17 cellular contexts compared by ENCODE assay signal in genomic region chr21:46424621-46425020, GRCh38. TPM values are rescaled to one million over a fixed set of nuclear protein-coding genes. Genes with fewer than 3 reads are reported as not detected.
DNase-seq lines count a peak whose midpoint lies in the region; ATAC-seq and FAIRE-seq lines count a peak whose summit lies in the region.
"Had no signal": no experiment of that assay in that cellular context is flagged by ENCODE, and none has a peak within 500 bp of the region (broad histone marks: within the 10 kb centered on the region; RNA-seq: fewer than 3 reads in every experiment).

No MANE protein-coding gene starts in this region.

- no peaks in the 10 kb centered on the region for H3K9me3 Mint-ChIP-seq in activated T-cell treated with anti-CD3 and anti-CD28 coated beads, Interleukin-2, amount 50 U/mL, for 4 hours
- H3K9me3 Mint-ChIP-seq in T-helper 1 cell treated with Interleukin-12 subunit alpha and Interleukin-12 subunit beta and Interleukin-4 antibody, amounts not matched to agents 30 μg/mL and 1 μg/mL, for 36 hours = no peaks in the 10 kb centered on the region
- no peaks in the 10 kb centered on the region for H3K9me3 Mint-ChIP-seq in dendritic cell treated with granulocyte-macrophage colony-stimulating factor and Interleukin-4, amounts not matched to agents 40 ng/mL and 50 ng/mL, for 4 days

- H3K36me3 ChIP-seq in small intestine (ENCODE audit: control insufficient read depth in 2 of 2, insufficient read depth in 2 of 2, low read length in 2 of 2) = peaks cover 6 to 9% of the 10 kb centered on the region in 2 donors

- H3K9me3 ChIP-seq in small intestine (ENCODE audit: control insufficient read depth, low read depth) = no peaks in the 10 kb centered on the region
- H3K9me3 ChIP-seq: Caco-2, SK-N-SH, thoracic aorta had no signal

- H3K27ac Mint-ChIP-seq in T-helper 1 cell treated with Interleukin-12 subunit alpha and Interleukin-12 subunit beta and Interleukin-4 antibody, amounts not matched to agents 30 μg/mL and 1 μg/mL, for 36 hours = peak overlapping the region; percentile 72
- peak overlapping the region; percentile 10 for H3K27ac Mint-ChIP-seq in dendritic cell treated with granulocyte-macrophage colony-stimulating factor and Interleukin-4, amounts not matched to agents 40 ng/mL and 50 ng/mL, for 4 days

- peaks cover 5% of the 10 kb centered on the region for H3K36me3 Mint-ChIP-seq in activated T-cell treated with anti-CD3 and anti-CD28 coated beads, Interleukin-2, amount 50 U/mL, for 4 hours (ENCODE audit: insufficient read depth)
- peaks cover 9% of the 10 kb centered on the region for H3K36me3 Mint-ChIP-seq in T-helper 1 cell treated with Interleukin-12 subunit alpha and Interleukin-12 subunit beta and Interleukin-4 antibody, amounts not matched to agents 30 μg/mL and 1 μg/mL, for 36 hours (ENCODE audit: low read depth)
- peaks cover 88% of the 10 kb centered on the region for H3K36me3 Mint-ChIP-seq in dendritic cell treated with granulocyte-macrophage colony-stimulating factor and Interleukin-4, amounts not matched to agents 40 ng/mL and 50 ng/mL, for 4 days (ENCODE audit: low read depth)

- peak; percentile 32 to 47 for ATAC-seq in activated T-cell treated with anti-CD3 and anti-CD28 coated beads, Interleukin-2, amount 50 U/mL, for 4 hours
- ATAC-seq in HG03520 (IDR thresholded peaks at IDR 0.05; ENCODE audit: unreplicated experiment) = no peak
- ATAC-seq in HG03135 (IDR thresholded peaks at IDR 0.05; ENCODE audit: unreplicated experiment) = no peak
- ATAC-seq: left lobe of liver had no signal

- peaks cover 21% of the 10 kb centered on the region for H3K4me1 Mint-ChIP-seq in activated T-cell treated with anti-CD3 and anti-CD28 coated beads, Interleukin-2, amount 50 U/mL, for 4 hours (ENCODE audit: low read depth)
- H3K4me1 Mint-ChIP-seq in T-helper 1 cell treated with Interleukin-12 subunit alpha and Interleukin-12 subunit beta and Interleukin-4 antibody, amounts not matched to agents 30 μg/mL and 1 μg/mL, for 36 hours (ENCODE audit: low read depth) = peaks cover 2% of the 10 kb centered on the region
- H3K4me1 Mint-ChIP-seq in dendritic cell treated with granulocyte-macrophage colony-stimulating factor and Interleukin-4, amounts not matched to agents 40 ng/mL and 50 ng/mL, for 4 days (ENCODE audit: low read depth) = peaks cover 9% of the 10 kb centered on the region

- H3K27ac ChIP-seq in small intestine (ENCODE audit: low read depth in 1 of 2, low read length in 1 of 2) = no peak overlapping the region
- H3K27ac ChIP-seq: KMS-11, thoracic aorta had no signal

- H3K27me3 ChIP-seq in small intestine (ENCODE audit: control insufficient read depth in 2 of 2, insufficient read depth in 2 of 2, low read length in 2 of 2) = no peaks in the 10 kb centered on the region

- DNase-seq in activated T-cell treated with anti-CD3 and anti-CD28 coated beads, Interleukin-2, amount 50 U/mL, for 4 hours = no peak
- DNase-seq in activated T-cell treated with anti-CD3 and anti-CD28 coated beads, Interleukin-2, amount 50 U/mL, for 1 hour = no peak
- peak; percentile 21 for DNase-seq in small intestine
- no peak for DNase-seq in NCI-H187 (lab: John Stamatoyannopoulos, UW)
- DNase-seq: ACHN, Caco-2, NCI-H1436 treated with DMSO at 0.1 percent for 48 hours, SK-N-SH had no signal

- intact Hi-C loops in dendritic cell treated with granulocyte-macrophage colony-stimulating factor and Interleukin-4, amounts not matched to agents 40 ng/mL and 50 ng/mL, for 4 days (cut with micrococcal nuclease) = no loop called here

- H3K4me3 Mint-ChIP-seq in activated T-cell treated with anti-CD3 and anti-CD28 coated beads, Interleukin-2, amount 50 U/mL, for 4 hours = peak overlapping the region; percentile 59
- H3K4me3 Mint-ChIP-seq in T-helper 1 cell treated with Interleukin-12 subunit alpha and Interleukin-12 subunit beta and Interleukin-4 antibody, amounts not matched to agents 30 μg/mL and 1 μg/mL, for 36 hours = no peak overlapping the region
- no peak overlapping the region for H3K4me3 Mint-ChIP-seq in dendritic cell treated with granulocyte-macrophage colony-stimulating factor and Interleukin-4, amounts not matched to agents 40 ng/mL and 50 ng/mL, for 4 days

- no peak for FAIRE-seq in small intestine (lab: Jason Lieb, UNC)
- FAIRE-seq: astrocyte, GM12891 had no signal

- no peak overlapping the region for H3K4me3 ChIP-seq in small intestine (ENCODE audit: low read depth in 1 of 2, low read length in 2 of 2)
- H3K4me3 ChIP-seq: thoracic aorta had no signal

- no peaks in the 10 kb centered on the region for H3K27me3 Mint-ChIP-seq in activated T-cell treated with anti-CD3 and anti-CD28 coated beads, Interleukin-2, amount 50 U/mL, for 4 hours (ENCODE audit: low read depth)
- no peaks in the 10 kb centered on the region for H3K27me3 Mint-ChIP-seq in T-helper 1 cell treated with Interleukin-12 subunit alpha and Interleukin-12 subunit beta and Interleukin-4 antibody, amounts not matched to agents 30 μg/mL and 1 μg/mL, for 36 hours (ENCODE audit: low read depth)
- no peaks in the 10 kb centered on the region for H3K27me3 Mint-ChIP-seq in dendritic cell treated with granulocyte-macrophage colony-stimulating factor and Interleukin-4, amounts not matched to agents 40 ng/mL and 50 ng/mL, for 4 days

- 82 to 88% (median 82%) methylated on average over 12 to 14 of the region's 14 CpGs for WGBS in small intestine, 3 donors

- no peaks in the 10 kb centered on the region for H3K4me1 ChIP-seq in small intestine (ENCODE audit: control insufficient read depth in 2 of 2, insufficient read depth in 1 of 2, low read depth in 1 of 2, low read length in 1 of 2)
- H3K4me1 ChIP-seq: Caco-2 had no signal

RNA-seq across cellular contexts. Expression of gene DIP2A, which starts 34.1 kb away (rescaled TPM):
- total RNA-seq in activated T-cell treated with anti-CD3 and anti-CD28 coated beads, Interleukin-2, amount 50 U/mL, for 4 hours = 10 to 100 TPM; 17.8 to 19.5 (median 18.9) TPM
- 10 to 100 TPM; 13.8 to 27.3 (median 18.4) TPM for polyA plus RNA-seq in small intestine

Comparison
In these comparisons a context has a peak if more than half of its experiments do, and no peak if none do; other contexts are left out.
1. ATAC-seq: peak in activated T-cell treated with anti-CD3 and anti-CD28 coated beads, Interleukin-2, amount 50 U/mL, for 4 hours (2 of 2); none in HG03520 (single experiment) and HG03135 (single experiment).